Comparison of ENCODE assay signal across 20 cellular contexts in the genomic region with DNA sequence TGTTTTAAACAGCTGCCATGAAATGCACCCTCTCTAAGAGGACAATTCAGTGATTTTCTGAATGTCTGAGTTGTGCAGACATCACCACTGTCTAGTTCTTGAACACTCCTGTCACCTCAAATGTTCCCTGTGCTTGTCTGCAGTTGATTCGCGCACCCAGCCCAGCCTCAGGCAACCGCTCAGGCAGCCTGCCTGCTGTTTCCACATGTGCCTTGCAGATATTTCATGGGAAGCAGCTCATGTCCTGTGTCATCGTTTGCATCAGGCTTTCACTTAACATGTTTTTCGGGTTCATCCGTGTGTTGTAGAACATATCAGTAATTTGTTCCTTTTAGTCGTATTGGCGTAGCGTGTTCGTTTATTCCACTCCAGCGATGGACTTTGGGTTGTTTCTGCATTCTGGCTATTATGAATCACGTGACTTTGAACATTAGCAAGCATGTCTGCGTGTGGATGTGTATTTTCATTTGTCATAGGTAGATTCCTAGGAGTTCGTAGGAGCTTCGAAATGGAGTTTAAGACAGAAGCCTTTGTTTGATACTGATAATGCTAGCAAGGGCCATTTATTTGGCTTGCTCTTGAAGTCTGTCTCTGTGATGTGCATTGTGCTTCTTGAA. TPM values are rescaled to one million over a fixed set of nuclear protein-coding genes. Genes with fewer than 3 reads are reported as not detected.
A peak's percentile ranks its signal among the peaks of the same experiment; 100 is the strongest.
DNase-seq lines count a peak whose midpoint lies in the region; ATAC-seq and TF ChIP-seq lines count a peak whose summit lies in the region.
"Had no signal": no experiment of that assay in that cellular context is flagged by ENCODE, and none has a peak within 500 bp of the region (broad histone marks: within the 10 kb centered on the region; RNA-seq: fewer than 3 reads in every experiment).

No MANE protein-coding gene starts in this region.

- H3K27ac Mint-ChIP-seq in activated CD8-positive, alpha-beta memory T cell treated with anti-CD3 and anti-CD28 coated beads, Interleukin-2, amount 10 ng/mL, durations not matched to agents 7 days and 5 days = peak overlapping the region; percentile 73
- H3K27ac Mint-ChIP-seq in activated T-helper 2 cell treated with anti-CD3 and anti-CD28 coated beads, Interferon-gamma antibody, Interleukin-2, Interleukin-4, amounts not matched to agents 10 μg/mL and 5 μg/mL and 100 μg/mL, durations not matched to agents 14 hours and 24 hours and 36 hours = peak overlapping the region; percentile 77
- peak overlapping the region; percentile 22 to 43 for H3K27ac Mint-ChIP-seq in natural killer cell treated with Interleukin-12 subunit alpha and Interleukin-12 subunit beta and Interleukin-15 and Interleukin-18, amount 100 ng/mL, for 72 hours
- H3K27ac Mint-ChIP-seq: H9 had no signal

- no peak overlapping the region for H3K27ac ChIP-seq in breast epithelium
- H3K27ac ChIP-seq: cardiac muscle cell, right lobe of liver, upper lobe of right lung, VCaP had no signal

- H3K4me1 ChIP-seq in breast epithelium = no peaks in the 10 kb centered on the region
- H3K4me1 ChIP-seq: Caco-2, right lobe of liver had no signal

- CTCF ChIA-PET in activated CD8-positive, alpha-beta memory T cell treated with anti-CD3 and anti-CD28 coated beads, Interleukin-2, amount 10 ng/mL, durations not matched to agents 7 days and 5 days (lab: Charles Lee) = interaction anchor here (0.8 to 2.2 kb wide), 10 partner anchors 9 to 146 kb away, joined by 3 to 5 read pairs (median 4); no protein-coding TSS in a partner anchor

- peaks cover 15% of the 10 kb centered on the region for H3K36me3 Mint-ChIP-seq in activated CD8-positive, alpha-beta memory T cell treated with anti-CD3 and anti-CD28 coated beads, Interleukin-2, amount 10 ng/mL, durations not matched to agents 7 days and 5 days
- peaks cover 40% of the 10 kb centered on the region for H3K36me3 Mint-ChIP-seq in activated T-helper 2 cell treated with anti-CD3 and anti-CD28 coated beads, Interferon-gamma antibody, Interleukin-2, Interleukin-4, amounts not matched to agents 10 μg/mL and 5 μg/mL and 100 μg/mL, durations not matched to agents 14 hours and 24 hours and 36 hours (ENCODE audit: low read depth)
- no peaks in the 10 kb centered on the region for H3K36me3 Mint-ChIP-seq in natural killer cell treated with Interleukin-12 subunit alpha and Interleukin-12 subunit beta and Interleukin-15 and Interleukin-18, amount 100 ng/mL, for 72 hours

- H3K9me3 ChIP-seq in breast epithelium = no peaks in the 10 kb centered on the region
- H3K9me3 ChIP-seq: Caco-2, MG63, right lobe of liver, stomach, upper lobe of right lung had no signal

- no peak for TF ChIP-seq POLR2A in breast epithelium (IDR thresholded peaks at IDR 0.05)

- no peaks in the 10 kb centered on the region for H3K27me3 ChIP-seq in breast epithelium
- H3K27me3 ChIP-seq: cardiac muscle cell, MG63, right lobe of liver, stomach, upper lobe of right lung had no signal

- H3K36me3 ChIP-seq in breast epithelium = no peaks in the 10 kb centered on the region
- H3K36me3 ChIP-seq: cardiac muscle cell, MG63, right lobe of liver, upper lobe of right lung had no signal

- no peak for ATAC-seq in activated CD8-positive, alpha-beta memory T cell treated with anti-CD3 and anti-CD28 coated beads, Interleukin-2, amount 10 ng/mL, durations not matched to agents 7 days and 5 days
- ATAC-seq in natural killer cell treated with Interleukin-12 subunit alpha and Interleukin-12 subunit beta and Interleukin-15 and Interleukin-18, amount 100 ng/mL, for 72 hours = no peak
- ATAC-seq in omental fat pad (ENCODE audit: low FRiP score) = no peak
- ATAC-seq: right lobe of liver, upper lobe of right lung had no signal

- H3K4me3 ChIP-seq in Jurkat, Clone E6-1 (ENCODE audit: low read length) = peak overlapping the region; percentile 18
- H3K4me3 ChIP-seq in breast epithelium = no peak overlapping the region
- H3K4me3 ChIP-seq: cardiac muscle cell, MG63, right lobe of liver, stomach, upper lobe of right lung had no signal

- DNase-seq in activated CD8-positive, alpha-beta memory T cell treated with anti-CD3 and anti-CD28 coated beads, Interleukin-2, amount 10 ng/mL, durations not matched to agents 7 days and 5 days = no peak
- no peak for DNase-seq in activated CD8-positive, alpha-beta memory T cell treated with anti-CD3 and anti-CD28 coated beads, Interleukin-2, amount 50 U/mL, for 4 hours
- no peak for DNase-seq in Jurkat, Clone E6-1 (ENCODE audit: low read depth, low spot score)
- no peak for DNase-seq in activated T-helper 2 cell treated with anti-CD3 and anti-CD28 coated beads, Interferon-gamma antibody, Interleukin-2, Interleukin-4, amounts not matched to agents 10 μg/mL and 5 μg/mL and 100 μg/mL, durations not matched to agents 14 hours and 24 hours and 36 hours (ENCODE audit: low spot score)
- DNase-seq in natural killer cell treated with Interleukin-12 subunit alpha and Interleukin-12 subunit beta and Interleukin-15 and Interleukin-18, amount 100 ng/mL, for 72 hours (ENCODE audit: low spot score) = no peak
- DNase-seq in breast epithelium (ENCODE audit: low spot score in 2 of 2) (no peak), NCI-H146 treated with DMSO at 0.1 percent for 48 hours (lab: John Stamatoyannopoulos, UW; ENCODE audit: unreplicated experiment) (no peak), omental fat pad (ENCODE audit: low spot score) (no peak)
- DNase-seq: Caco-2, H9, MG63, NCI-H2029, NCI-H446, right lobe of liver, RPMI8226, stomach, SW 1271, upper lobe of right lung had no signal

- intact Hi-C loops in activated T-helper 2 cell treated with anti-CD3 and anti-CD28 coated beads, Interferon-gamma antibody, Interleukin-2, Interleukin-4, amounts not matched to agents 10 μg/mL and 5 μg/mL and 100 μg/mL, durations not matched to agents 14 hours and 24 hours and 36 hours (cut with micrococcal nuclease) = loop anchor here (2.0 kb wide), 1 partner anchor 18 kb away; no protein-coding TSS in a partner anchor
- intact Hi-C loops in breast epithelium (cut with DNase I; ENCODE audit: low total_unique reads) = no loop called here

- H3K4me1 Mint-ChIP-seq in activated CD8-positive, alpha-beta memory T cell treated with anti-CD3 and anti-CD28 coated beads, Interleukin-2, amount 10 ng/mL, durations not matched to agents 7 days and 5 days = peaks cover 82% of the 10 kb centered on the region
- peaks cover 86% of the 10 kb centered on the region for H3K4me1 Mint-ChIP-seq in activated T-helper 2 cell treated with anti-CD3 and anti-CD28 coated beads, Interferon-gamma antibody, Interleukin-2, Interleukin-4, amounts not matched to agents 10 μg/mL and 5 μg/mL and 100 μg/mL, durations not matched to agents 14 hours and 24 hours and 36 hours (ENCODE audit: low read depth)
- H3K4me1 Mint-ChIP-seq in natural killer cell treated with Interleukin-12 subunit alpha and Interleukin-12 subunit beta and Interleukin-15 and Interleukin-18, amount 100 ng/mL, for 72 hours (ENCODE audit: low read depth in 2 of 2) = peaks cover 49 to 71% of the 10 kb centered on the region in 2 donors

- TF ChIP-seq CTCF in breast epithelium (IDR thresholded peaks at IDR 0.05) = no peak
- TF ChIP-seq CTCF in omental fat pad (IDR thresholded peaks at IDR 0.05) = no peak

- H3K4me3 Mint-ChIP-seq in activated CD8-positive, alpha-beta memory T cell treated with anti-CD3 and anti-CD28 coated beads, Interleukin-2, amount 10 ng/mL, durations not matched to agents 7 days and 5 days = no peak overlapping the region
- H3K4me3 Mint-ChIP-seq in activated T-helper 2 cell treated with anti-CD3 and anti-CD28 coated beads, Interferon-gamma antibody, Interleukin-2, Interleukin-4, amounts not matched to agents 10 μg/mL and 5 μg/mL and 100 μg/mL, durations not matched to agents 14 hours and 24 hours and 36 hours (ENCODE audit: low read depth) = no peak overlapping the region
- peak overlapping the region; percentile 70 for H3K4me3 Mint-ChIP-seq in natural killer cell treated with Interleukin-12 subunit alpha and Interleukin-12 subunit beta and Interleukin-15 and Interleukin-18, amount 100 ng/mL, for 72 hours
- H3K4me3 Mint-ChIP-seq: H9 had no signal

- no peaks in the 10 kb centered on the region for H3K9me3 Mint-ChIP-seq in activated CD8-positive, alpha-beta memory T cell treated with anti-CD3 and anti-CD28 coated beads, Interleukin-2, amount 10 ng/mL, durations not matched to agents 7 days and 5 days (ENCODE audit: low read depth)
- H3K9me3 Mint-ChIP-seq in activated T-helper 2 cell treated with anti-CD3 and anti-CD28 coated beads, Interferon-gamma antibody, Interleukin-2, Interleukin-4, amounts not matched to agents 10 μg/mL and 5 μg/mL and 100 μg/mL, durations not matched to agents 14 hours and 24 hours and 36 hours = no peaks in the 10 kb centered on the region
- no peaks in the 10 kb centered on the region for H3K9me3 Mint-ChIP-seq in natural killer cell treated with Interleukin-12 subunit alpha and Interleukin-12 subunit beta and Interleukin-15 and Interleukin-18, amount 100 ng/mL, for 72 hours
- H3K9me3 Mint-ChIP-seq: H9 had no signal

- H3K27me3 Mint-ChIP-seq in activated CD8-positive, alpha-beta memory T cell treated with anti-CD3 and anti-CD28 coated beads, Interleukin-2, amount 10 ng/mL, durations not matched to agents 7 days and 5 days = no peaks in the 10 kb centered on the region
- H3K27me3 Mint-ChIP-seq in activated T-helper 2 cell treated with anti-CD3 and anti-CD28 coated beads, Interferon-gamma antibody, Interleukin-2, Interleukin-4, amounts not matched to agents 10 μg/mL and 5 μg/mL and 100 μg/mL, durations not matched to agents 14 hours and 24 hours and 36 hours (ENCODE audit: low read depth) = no peaks in the 10 kb centered on the region
- H3K27me3 Mint-ChIP-seq in natural killer cell treated with Interleukin-12 subunit alpha and Interleukin-12 subunit beta and Interleukin-15 and Interleukin-18, amount 100 ng/mL, for 72 hours = no peaks in the 10 kb centered on the region

RNA-seq across cellular contexts. Expression of a gene that starts 12.1 kb away (rescaled TPM):
- 10 to 100 TPM; 29.4 to 38.3 TPM for total RNA-seq in activated CD8-positive, alpha-beta memory T cell treated with anti-CD3 and anti-CD28 coated beads, Interleukin-2, amount 10 ng/mL, durations not matched to agents 7 days and 5 days
- 26.8 TPM for polyA plus RNA-seq in Jurkat, Clone E6-1 (2012; ENCODE audit: insufficient read depth, insufficient read length)
- 25.8 and 29.5 TPM in 2 replicates for total RNA-seq in activated T-helper 2 cell treated with anti-CD3 and anti-CD28 coated beads, Interferon-gamma antibody, Interleukin-2, Interleukin-4, amounts not matched to agents 10 μg/mL and 5 μg/mL and 100 μg/mL, durations not matched to agents 14 hours and 24 hours and 36 hours
- 10 to 100 TPM; 28.7 to 38.5 TPM for total RNA-seq in natural killer cell treated with Interleukin-12 subunit alpha and Interleukin-12 subunit beta and Interleukin-15 and Interleukin-18, amount 100 ng/mL, for 72 hours
- total RNA-seq in breast epithelium = 10 to 100 TPM; 19.9 to 21.3 (median 20.0) TPM
- 10 to 100 TPM; 17.3 to 38.3 (median 23.3) TPM for total RNA-seq in omental fat pad
